Comparison of ENCODE assay signal across 1 cellular context in the genomic region with DNA sequence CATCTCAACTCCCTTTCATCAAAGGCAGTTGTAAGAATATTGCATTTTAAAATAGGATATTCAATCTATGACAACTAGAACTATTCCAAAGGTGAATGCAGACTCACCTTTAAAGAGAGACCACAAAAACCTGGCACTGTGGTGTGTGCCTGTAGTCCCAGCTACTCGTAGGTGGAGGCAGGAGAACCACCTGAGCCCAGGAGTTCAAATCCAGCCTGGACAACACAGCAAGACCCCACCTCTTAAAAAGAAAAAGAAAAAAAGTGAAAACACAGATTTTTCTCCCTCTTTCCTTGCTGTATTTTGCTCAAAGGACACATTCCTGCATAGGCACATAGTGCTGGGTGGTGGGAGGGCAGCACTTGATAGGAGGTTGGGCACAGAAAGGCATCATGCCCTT.
TF ChIP-seq lines count a peak whose summit lies in the region.

No MANE protein-coding gene starts in this region.

TF ChIP-seq in SK-N-SH, 30 proteins besides CTCF, POLR2A, EP300 and RAD21 (continued from another document):
- TF ChIP-seq EZH2phosphoT487 (IDR thresholded peaks at IDR 0.05; ENCODE audit: borderline replicate concordance, low read depth) (no peak), RXRA (IDR thresholded peaks at IDR 0.05; ENCODE audit: borderline replicate concordance, low read depth) (no peak), MEF2A (IDR thresholded peaks at IDR 0.05; ENCODE audit: borderline replicate concordance, low read depth) (no peak), JUND (IDR thresholded peaks at IDR 0.05) (no peak), POLR2AphosphoS5 (IDR thresholded peaks at IDR 0.05; ENCODE audit: low read depth, low read length) (no peak), NRF1 (IDR thresholded peaks at IDR 0.05; ENCODE audit: low read depth, low read length) (no peak), TEAD4 (IDR thresholded peaks at IDR 0.05; ENCODE audit: borderline replicate concordance, insufficient read depth) (no peak), FOXJ3 (CRISPR knock-in tag; IDR thresholded peaks at IDR 0.05) (no peak)
